8 cellular contexts compared by ENCODE assay signal in genomic region chr16:28873543-28874201, GRCh38. TPM values are rescaled to one million over a fixed set of nuclear protein-coding genes. Genes with fewer than 3 reads are reported as not detected.
DNase-seq lines count a peak whose midpoint lies in the region; ATAC-seq, FAIRE-seq and TF ChIP-seq lines count a peak whose summit lies in the region.

No MANE protein-coding gene starts in this region.

- H3K36me3 ChIP-seq in endodermal cell (ENCODE audit: control insufficient read depth, insufficient read depth, low read length) (peaks cover 33% of the 10 kb centered on the region), sigmoid colon (peaks cover 33 to 60% (median 43%) of the 10 kb centered on the region in 4 donors)

- H3K27ac ChIP-seq in endodermal cell (ENCODE audit: low read depth, low read length) (no peak overlapping the region), sigmoid colon (no peak overlapping the region)

- H3K4me3 ChIP-seq in endodermal cell (ENCODE audit: low read length) (no peak overlapping the region), sigmoid colon (no peak overlapping the region)

- no peak for ATAC-seq in HG03095 (IDR thresholded peaks at IDR 0.05; ENCODE audit: unreplicated experiment)

- FAIRE-seq in RCC 7860 (lab: Jason Lieb, UNC), result no peak

- TF ChIP-seq POLR2A in sigmoid colon (IDR thresholded peaks at IDR 0.05), result no peak

- DNase-seq in AG08396 (ENCODE audit: low spot score) (peak; percentile 76), HFFc6 (no peak), endodermal cell (peak; percentile 85), sigmoid colon (no peak), NCI-H2029 treated with DMSO at 0.1 percent for 48 hours (lab: John Stamatoyannopoulos, UW) (no peak), RCC 7860 (ENCODE audit: low spot score) (no peak)
- DNase-seq in activated CD4-positive, alpha-beta T cell treated with anti-CD3 and anti-CD28 coated beads, Interleukin-2, amount 50 U/mL, for 24 hours (ENCODE audit: low read depth in 1 of 2, low spot score in 1 of 2), result peak; percentile 33 to 35

- WGBS in endodermal cell (ENCODE audit: insufficient coverage in 1 of 2, insufficient read length in 1 of 2), 2 experiments, result 94 to 99% methylated on average over 10 to 16 of the region's 18 CpGs
- 77 to 87% methylated on average over 18 of the region's 18 CpGs for WGBS in sigmoid colon, 2 donors

- H3K4me1 Mint-ChIP-seq in HFFc6 (ENCODE audit: low read depth) (peaks cover 3% of the 10 kb centered on the region), endodermal cell (peaks cover 3% of the 10 kb centered on the region)

- TF ChIP-seq CTCF in HFFc6 (IDR thresholded peaks at IDR 0.05) (peak; percentile 86), endodermal cell (conservative IDR thresholded peaks at IDR 0.05) (peak; percentile 88), sigmoid colon (IDR thresholded peaks at IDR 0.05) (peak in 3 of 4 experiments; percentile 37 to 64 (median 39))

- H3K4me1 ChIP-seq in endodermal cell (ENCODE audit: control insufficient read depth, insufficient read depth, low read length), result peaks cover 3% of the 10 kb centered on the region
- no peaks in the 10 kb centered on the region for H3K4me1 ChIP-seq in sigmoid colon

- H3K27me3 Mint-ChIP-seq in HFFc6 (ENCODE audit: insufficient read depth), result peaks cover 8% of the 10 kb centered on the region; the same call in 1 of the 2 replicates
- H3K27me3 Mint-ChIP-seq in endodermal cell (ENCODE audit: insufficient read depth), result no peaks in the 10 kb centered on the region

- H3K9me3 Mint-ChIP-seq in HFFc6 (no peaks in the 10 kb centered on the region), endodermal cell (no peaks in the 10 kb centered on the region)

- H3K27me3 ChIP-seq in endodermal cell (ENCODE audit: control insufficient read depth, insufficient read depth, low read length, poor library complexity, severe bottlenecking) (no peaks in the 10 kb centered on the region), sigmoid colon (no peaks in the 10 kb centered on the region)

- no peak overlapping the region for H3K9ac ChIP-seq in endodermal cell (ENCODE audit: extremely low read depth, low read length, poor library complexity, severe bottlenecking)

- H3K4me3 Mint-ChIP-seq in HFFc6 (no peak overlapping the region), endodermal cell (no peak overlapping the region)

- TF ChIP-seq EP300 in sigmoid colon (IDR thresholded peaks at IDR 0.05), result no peak

- no peaks in the 10 kb centered on the region for H3K36me3 Mint-ChIP-seq in HFFc6 (ENCODE audit: low read depth)
- peaks cover 38% of the 10 kb centered on the region for H3K36me3 Mint-ChIP-seq in endodermal cell (ENCODE audit: low read depth)

- no peak overlapping the region for H3K27ac Mint-ChIP-seq in HFFc6
- no peak overlapping the region for H3K27ac Mint-ChIP-seq in endodermal cell

- intact Hi-C loops in sigmoid colon (cut with DNase I), result no loop called here

- H3K9me3 ChIP-seq in endodermal cell (ENCODE audit: control insufficient read depth, low read length), result no peaks in the 10 kb centered on the region
- no peaks in the 10 kb centered on the region for H3K9me3 ChIP-seq in sigmoid colon

RNA-seq across cellular contexts. Expression of gene ATP2A1, which starts 4.6 kb away (rescaled TPM):
- under 1 TPM; 0.26 to 0.85 (median 0.54) TPM for total RNA-seq in HFFc6 (2021; fragmentation: NEBNext Ultra II Directional; extraction: Animal tissue kit (Norgen Biotek cat#: 25700))
- total RNA-seq in endodermal cell, result 1 to 10 TPM; 4.7 to 7.7 TPM
- polyA plus RNA-seq in endodermal cell (2013, experiment 1 of 2), result 2.2 TPM
- polyA plus RNA-seq in endodermal cell (2013, experiment 2 of 2), result 3.7 TPM
- under 1 TPM in 2 of 4 donors, not detected in 2; 0.36 to 0.49 TPM for total RNA-seq in sigmoid colon
- polyA plus RNA-seq in sigmoid colon, result 1 to 10 TPM in 2 of 3 donors, not detected in 1; 1.2 to 1.6 TPM

RNA-seq across cellular contexts. Expression of gene SH2B1, which starts 10.0 kb away (rescaled TPM):
- 10 to 100 TPM; 33.9 to 41.0 (median 37.6) TPM for total RNA-seq in HFFc6 (2021; fragmentation: NEBNext Ultra II Directional; extraction: Animal tissue kit (Norgen Biotek cat#: 25700))
- total RNA-seq in endodermal cell (10 to 100 TPM; 56.5 to 63.4 TPM), sigmoid colon (10 to 100 TPM; 23.5 to 50.4 (median 24.7) TPM)
- 42.6 TPM for polyA plus RNA-seq in endodermal cell (2013, experiment 1 of 2)
- polyA plus RNA-seq in endodermal cell (2013, experiment 2 of 2), result 33.7 TPM
- polyA plus RNA-seq in sigmoid colon, result 10 to 100 TPM; 29.1 to 51.4 (median 36.0) TPM

RNA-seq across cellular contexts. Expression of gene TUFM, which starts 27.5 kb away (rescaled TPM):
- total RNA-seq in HFFc6 (2021; fragmentation: NEBNext Ultra II Directional; extraction: Animal tissue kit (Norgen Biotek cat#: 25700)), result 100 to 1,000 TPM; 140 to 194 (median 158) TPM
- total RNA-seq in endodermal cell (100 to 1,000 TPM; 158 to 165 TPM), sigmoid colon (100 to 1,000 TPM in 1 of 4 donors, 10 to 100 TPM in 3; 75.3 to 115 (median 89.8) TPM)
- polyA plus RNA-seq in endodermal cell (2013, experiment 1 of 2), result 116 TPM
- polyA plus RNA-seq in endodermal cell (2013, experiment 2 of 2), result 105 TPM
- polyA plus RNA-seq in sigmoid colon, result 100 to 1,000 TPM; 102 to 289 (median 151) TPM

RNA-seq across cellular contexts. Expression of gene ATXN2L, which starts 50.9 kb away (rescaled TPM):
- total RNA-seq in HFFc6 (2021; fragmentation: NEBNext Ultra II Directional; extraction: Animal tissue kit (Norgen Biotek cat#: 25700)), result 100 to 1,000 TPM; 125 to 152 (median 134) TPM
- total RNA-seq in endodermal cell (100 to 1,000 TPM; 242 to 264 TPM), sigmoid colon (10 to 100 TPM; 40.2 to 75.1 (median 52.2) TPM)
- 249 TPM for polyA plus RNA-seq in endodermal cell (2013, experiment 1 of 2)
- 202 TPM for polyA plus RNA-seq in endodermal cell (2013, experiment 2 of 2)
- polyA plus RNA-seq in sigmoid colon, result 10 to 100 TPM; 25.9 to 89.9 (median 30.0) TPM

RNA-seq across cellular contexts. Expression of gene RABEP2, which starts 51.4 kb away (rescaled TPM):
- 10 to 100 TPM; 19.8 to 24.9 (median 21.9) TPM for total RNA-seq in HFFc6 (2021; fragmentation: NEBNext Ultra II Directional; extraction: Animal tissue kit (Norgen Biotek cat#: 25700))
- 10 to 100 TPM; 16.1 to 19.2 TPM for total RNA-seq in endodermal cell
- 7.8 TPM for polyA plus RNA-seq in endodermal cell (2013, experiment 1 of 2)
- polyA plus RNA-seq in endodermal cell (2013, experiment 2 of 2), result 6.0 TPM
- total RNA-seq in sigmoid colon, result 10 to 100 TPM in 3 of 4 donors, 1 to 10 TPM in 1; 9.9 to 43.2 (median 15.0) TPM
- polyA plus RNA-seq in sigmoid colon, result 10 to 100 TPM; 30.0 to 48.7 (median 35.4) TPM

Comparison
In these comparisons a context has a peak if more than half of its experiments do, and no peak if none do; other contexts are left out.
1. DNase-seq: peak in AG08396 (single experiment), activated CD4-positive, alpha-beta T cell treated with anti-CD3 and anti-CD28 coated beads, Interleukin-2, amount 50 U/mL, for 24 hours (2 of 2) and endodermal cell (single experiment); none in HFFc6 (single experiment), sigmoid colon (single experiment), NCI-H2029 treated with DMSO at 0.1 percent for 48 hours (single experiment) and RCC 7860 (single experiment).
2. Peak in every context shown above with its lines, with median percentiles within 50 percentile points of each other: CTCF ChIP-seq.